ENCODE assay signal across 11 cellular contexts in the genomic region with DNA sequence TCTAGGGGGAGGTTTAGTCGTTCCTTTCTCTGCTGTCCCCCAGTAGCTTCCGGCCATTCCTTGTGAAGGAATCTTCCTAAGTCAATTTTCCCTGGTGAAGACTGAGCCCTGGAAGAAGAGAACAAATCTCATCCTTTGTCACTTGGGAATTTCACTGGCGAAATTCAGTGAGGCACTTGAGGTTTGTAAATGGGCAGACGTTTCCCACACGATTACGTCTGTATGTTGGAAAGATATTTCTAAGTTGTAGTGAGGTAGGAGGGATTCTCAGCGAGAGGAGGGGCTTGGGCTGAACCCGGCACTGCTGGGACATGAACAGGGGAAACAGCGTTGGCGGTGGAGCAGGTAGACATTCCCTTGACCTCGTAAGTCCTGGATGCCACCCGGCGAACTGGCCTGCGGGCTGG. TPM values are rescaled to one million over a fixed set of nuclear protein-coding genes. Genes with fewer than 3 reads are reported as not detected.
A peak's percentile ranks its signal among the peaks of the same experiment; 100 is the strongest.
DNase-seq lines count a peak whose midpoint lies in the region; ATAC-seq and TF ChIP-seq lines count a peak whose summit lies in the region.
"Had no signal": no experiment of that assay in that cellular context is flagged by ENCODE, and none has a peak within 500 bp of the region (broad histone marks: within the 10 kb centered on the region; RNA-seq: fewer than 3 reads in every experiment).

No MANE protein-coding gene starts in this region.

- no peak for TF ChIP-seq CTCF in right lobe of liver (IDR thresholded peaks at IDR 0.05)
- no peak for TF ChIP-seq CTCF in WERI-Rb-1 (IDR thresholded peaks at IDR 0.05; ENCODE audit: low read depth, low read length)

- H3K27me3 ChIP-seq in duodenal mucosa (ENCODE audit: control insufficient read depth in 1 of 2, insufficient read depth in 2 of 2, low read length in 2 of 2) (no peaks in the 10 kb centered on the region), right lobe of liver (no peaks in the 10 kb centered on the region), subcutaneous abdominal adipose tissue (ENCODE audit: control insufficient read depth in 5 of 5, insufficient read depth in 4 of 5, low read length in 5 of 5) (no peaks in the 10 kb centered on the region), WERI-Rb-1 (ENCODE audit: insufficient read depth, low read depth, severe bottlenecking) (no peaks in the 10 kb centered on the region)

- intact Hi-C loops in right lobe of liver (cut with DNase I): no loop called here

- H3K4me3 ChIP-seq in duodenal mucosa (ENCODE audit: low read depth in 1 of 2, low read length in 2 of 2) (peak overlapping the region in 1 of 2 donors; percentile 2), right lobe of liver (no peak overlapping the region), subcutaneous abdominal adipose tissue (ENCODE audit: low read depth in 1 of 5, low read length in 5 of 5) (peak overlapping the region in 3 of 5 donors; percentile 32 to 53 (median 38)), WERI-Rb-1 (ENCODE audit: low read depth, low read length) (no peak overlapping the region)

- H3K9me3 ChIP-seq in KOPT-K1 (ENCODE audit: insufficient read depth, low read length, poor library complexity, severe bottlenecking): no peaks in the 10 kb centered on the region
- H3K9me3 ChIP-seq in duodenal mucosa (ENCODE audit: control insufficient read depth in 1 of 2, low read length in 2 of 2): no peaks in the 10 kb centered on the region
- no peaks in the 10 kb centered on the region for H3K9me3 ChIP-seq in right lobe of liver
- no peaks in the 10 kb centered on the region for H3K9me3 ChIP-seq in subcutaneous abdominal adipose tissue (ENCODE audit: control insufficient read depth in 5 of 5, low read length in 5 of 5)
- H3K9me3 ChIP-seq in WERI-Rb-1 (ENCODE audit: severe bottlenecking): no peaks in the 10 kb centered on the region

- peaks cover 59% of the 10 kb centered on the region for H3K36me3 ChIP-seq in KOPT-K1 (ENCODE audit: insufficient read depth, low read length)
- peaks cover 4 to 7% of the 10 kb centered on the region in 2 donors for H3K36me3 ChIP-seq in duodenal mucosa (ENCODE audit: control insufficient read depth in 1 of 2, insufficient read depth in 2 of 2, low read length in 2 of 2)
- no peaks in the 10 kb centered on the region for H3K36me3 ChIP-seq in right lobe of liver
- peaks cover 0 to 5% (median 2%) of the 10 kb centered on the region in 5 donors for H3K36me3 ChIP-seq in subcutaneous abdominal adipose tissue (ENCODE audit: control insufficient read depth in 5 of 5, insufficient read depth in 5 of 5, low read length in 5 of 5)
- H3K36me3 ChIP-seq in WERI-Rb-1: peaks cover 7% of the 10 kb centered on the region

- peak in 1 of 3 donors; percentile 49 for DNase-seq in right lobe of liver
- no peak for DNase-seq in WERI-Rb-1
- DNase-seq in activated T-cell treated with anti-CD3 and anti-CD28 coated beads, Interleukin-2, amount 50 U/mL, for 1 hour: no peak
- no peak for DNase-seq in C1 segment of cervical spinal cord (lab: John Stamatoyannopoulos, UW)
- DNase-seq: activated naive CD4-positive, alpha-beta T cell treated with anti-CD3 and anti-CD28 coated beads, Interleukin-2, amount 50 U/mL, for 16 hours; hippocampal formation; NCI-H187 treated with DMSO at 0.1 percent for 48 hours had no signal

- TF ChIP-seq POLR2A in right lobe of liver (IDR thresholded peaks at IDR 0.05): no peak

- H3K4me1 ChIP-seq in duodenal mucosa (ENCODE audit: control insufficient read depth in 1 of 2, insufficient read depth in 2 of 2, low read length in 2 of 2) (peaks cover 38 to 39% of the 10 kb centered on the region in 2 donors), right lobe of liver (peaks cover 0 to 47% (median 17%) of the 10 kb centered on the region in 4 donors), subcutaneous abdominal adipose tissue (ENCODE audit: control insufficient read depth in 5 of 5, insufficient read depth in 5 of 5, low read length in 5 of 5) (peaks cover 8 to 29% (median 26%) of the 10 kb centered on the region in 5 donors)

- H3K27ac ChIP-seq in KOPT-K1 (ENCODE audit: low read depth, low read length, poor library complexity, severe bottlenecking) (peak overlapping the region; percentile 77), duodenal mucosa (ENCODE audit: low read depth, low read length) (peak overlapping the region; percentile 13), right lobe of liver (peak overlapping the region; percentile 35 to 92 (median 45)), subcutaneous abdominal adipose tissue (ENCODE audit: low read depth, low read length) (peak overlapping the region; percentile 75), WERI-Rb-1 (no peak overlapping the region)

- H3K9ac ChIP-seq in duodenal mucosa (ENCODE audit: low read depth in 1 of 2, low read length in 2 of 2): peak overlapping the region in 1 of 2 donors; percentile 34
- peak overlapping the region in 4 of 5 donors; percentile 27 to 68 (median 52) for H3K9ac ChIP-seq in subcutaneous abdominal adipose tissue (ENCODE audit: low read length in 5 of 5)

- 61% methylated on average over 8 of the region's 14 CpGs for WGBS in right lobe of liver (ENCODE audit: insufficient coverage, low coverage, low lambda C conversion rate, missing lambda C conversion rate)

- ATAC-seq in right lobe of liver (peak in 1 of 4 donors; percentile 16), GM19035 (IDR thresholded peaks at IDR 0.05; ENCODE audit: unreplicated experiment) (no peak)

RNA-seq across cellular contexts. Expression of a gene that starts 47.2 kb away (rescaled TPM):
- total RNA-seq in right lobe of liver: 100 to 1,000 TPM in 4 of 6 experiments, 10 to 100 TPM in 2; 58.0 to 152 (median 131) TPM

Comparison
In these comparisons a context has a peak if more than half of its experiments do, and no peak if none do; other contexts are left out.
1. H3K4me3 ChIP-seq: peak in subcutaneous abdominal adipose tissue (3 of 5); none in right lobe of liver (0 of 3) and WERI-Rb-1 (single experiment).